ENCODE assay signal across 8 cellular contexts in genomic region chr10:121974535-121975294, GRCh38. TPM values are rescaled to one million over a fixed set of nuclear protein-coding genes. Genes with fewer than 3 reads are reported as not detected.
A peak's percentile ranks its signal among the peaks of the same experiment; 100 is the strongest.
DNase-seq lines count a peak whose midpoint lies in the region; ATAC-seq and TF ChIP-seq lines count a peak whose summit lies in the region.

Gene NSMCE4A (minus strand): TSS chr10:121975217. CDS start chr10:121975165, 52 bp downstream.

- H3K27ac Mint-ChIP-seq in activated naive CD8-positive, alpha-beta T cell, result peak within 1 kb of the TSS; percentile 88
- H3K27ac Mint-ChIP-seq in glutamatergic neuron (ENCODE audit: unreplicated experiment), result no peak within 1 kb of the TSS

- intact Hi-C loops in ovary (cut with DNase I), result loop anchor here in 1 of 4 donors (10.0 kb wide), 1 partner anchor 140 kb away; no protein-coding TSS in a partner anchor

- H3K9me3 Mint-ChIP-seq in activated naive CD8-positive, alpha-beta T cell (ENCODE audit: low read depth), result no peaks in the 10 kb centered on the region
- H3K9me3 Mint-ChIP-seq in glutamatergic neuron (ENCODE audit: unreplicated experiment), result peaks cover 8% of the 10 kb centered on the region

- H3F3A ChIP-seq in SK-N-SH (replicated peaks; ENCODE audit: insufficient read depth), result peaks cover 8% of the 10 kb centered on the region

- H3K27ac ChIP-seq in SK-N-SH (ENCODE audit: low read depth in 2 of 2, low read length in 1 of 2), result peak within 1 kb of the TSS; percentile 81 to 94
- H3K27ac ChIP-seq in ovary, result peak within 1 kb of the TSS; percentile 92 to 93
- peak within 1 kb of the TSS; percentile 95 for H3K27ac ChIP-seq in thoracic aorta

- TF ChIP-seq RAD21 in SK-N-SH (IDR thresholded peaks at IDR 0.05; ENCODE audit: low read length), result no peak

- no peaks in the 10 kb centered on the region for H3K9me3 ChIP-seq in SK-N-SH
- no peaks in the 10 kb centered on the region for H3K9me3 ChIP-seq in ovary
- no peaks in the 10 kb centered on the region for H3K9me3 ChIP-seq in thoracic aorta

- H3K27me3 Mint-ChIP-seq in activated naive CD8-positive, alpha-beta T cell, result no peaks in the 10 kb centered on the region
- peaks cover 5% of the 10 kb centered on the region for H3K27me3 Mint-ChIP-seq in glutamatergic neuron (ENCODE audit: unreplicated experiment)

- H3K4me2 ChIP-seq in SK-N-SH, result peak within 1 kb of the TSS; percentile 99

- H3K36me3 ChIP-seq in SK-N-SH (replicated peaks in 1 of 2; ENCODE audit: control insufficient read depth in 1 of 2, insufficient read depth in 2 of 2, low read length in 1 of 2), result peaks cover 0 to 12% of the 10 kb centered on the region in 2 experiments
- no peaks in the 10 kb centered on the region for H3K36me3 ChIP-seq in ovary
- H3K36me3 ChIP-seq in thoracic aorta, result no peaks in the 10 kb centered on the region

- H3K9ac ChIP-seq in SK-N-SH, result peak within 1 kb of the TSS; percentile 96

- CTCF ChIA-PET in SK-N-SH (lab: Yijun Ruan, JAX), result interaction anchor here (0.6 to 2.7 kb wide), 24 partner anchors 9 to 1236 kb away, joined by 3 to 13 read pairs (median 3); no protein-coding TSS in a partner anchor

- no peaks in the 10 kb centered on the region for H3K27me3 ChIP-seq in SK-N-SH (ENCODE audit: insufficient read depth)
- H3K27me3 ChIP-seq in ovary, result no peaks in the 10 kb centered on the region
- H3K27me3 ChIP-seq in thoracic aorta (replicated peaks; ENCODE audit: insufficient read depth), result no peaks in the 10 kb centered on the region

- H3K36me3 Mint-ChIP-seq in activated naive CD8-positive, alpha-beta T cell, result peaks cover 10% of the 10 kb centered on the region
- H3K36me3 Mint-ChIP-seq in glutamatergic neuron (ENCODE audit: unreplicated experiment), result peaks cover 11% of the 10 kb centered on the region

- H3K79me2 ChIP-seq in SK-N-SH (ENCODE audit: insufficient read depth), result peaks cover 13% of the 10 kb centered on the region

- peak; percentile 22 for TF ChIP-seq POLR2A in ovary (IDR thresholded peaks at IDR 0.05)

- POLR2A ChIA-PET in SK-N-SH (lab: Yijun Ruan, JAX), result interaction anchor here (0.9 to 2.1 kb wide), 6 partner anchors 13 to 189 kb away, joined by 3 to 14 read pairs (median 3); partner anchors contain the start of gene ATE1

- WGBS in SK-N-SH (ENCODE audit: low lambda C conversion rate), result 0% methylated on average over 1 of the region's 101 CpGs
- WGBS in ovary, 3 donors, result 0 to 1% (median 0%) methylated on average over 49 to 101 of the region's 101 CpGs

- ATAC-seq in GM21717 (IDR thresholded peaks at IDR 0.05; ENCODE audit: unreplicated experiment) (peak; percentile 90), thoracic aorta (ENCODE audit: insufficient number of reproducible peaks, low FRiP score, low read depth) (peak; percentile 85)

- H3K9me2 ChIP-seq in SK-N-SH, result no peaks in the 10 kb centered on the region

- peaks cover 0 to 13% of the 10 kb centered on the region in 2 experiments; a peak in 2 of 4 replicates for H3K4me1 ChIP-seq in SK-N-SH (ENCODE audit: control insufficient read depth in 1 of 2, insufficient read depth in 2 of 2, low read depth in 1 of 2, low read length in 1 of 2)
- H3K4me1 ChIP-seq in ovary (ENCODE audit: insufficient read depth), result peaks cover 7% of the 10 kb centered on the region
- H3K4me1 ChIP-seq in thoracic aorta (ENCODE audit: control insufficient read depth in 1 of 2, low read depth in 2 of 2), result peaks cover 10 to 28% of the 10 kb centered on the region in 2 donors

- peak; percentile 68 for DNase-seq in G401 (ENCODE audit: low spot score)
- peak; percentile 61 for DNase-seq in Jurkat, Clone E6-1 (ENCODE audit: low read depth, low spot score)
- DNase-seq in SK-N-SH, result peak; percentile 95
- DNase-seq in glutamatergic neuron, result peak; percentile 88
- DNase-seq in ovary, result peak; percentile 72 to 85 (median 79)
- DNase-seq in thoracic aorta (ENCODE audit: low spot score), result no peak

- H3K4me3 ChIP-seq in Jurkat, Clone E6-1 (ENCODE audit: low read length), result peak within 1 kb of the TSS; percentile 61
- peak within 1 kb of the TSS; percentile 82 to 98 for H3K4me3 ChIP-seq in SK-N-SH (ENCODE audit: low read depth in 2 of 2, low read length in 1 of 2)
- H3K4me3 ChIP-seq in ovary, result peak within 1 kb of the TSS; percentile 80
- H3K4me3 ChIP-seq in thoracic aorta, result peak within 1 kb of the TSS; percentile 91

- TF ChIP-seq CTCF in SK-N-SH (IDR thresholded peaks at IDR 0.05), result no peak
- no peak for TF ChIP-seq CTCF in glutamatergic neuron (IDR thresholded peaks at IDR 0.05; ENCODE audit: partially characterized antibody, unreplicated experiment)
- TF ChIP-seq CTCF in ovary (IDR thresholded peaks at IDR 0.05), result peak in 2 of 3 donors; percentile 55 to 73
- no peak for TF ChIP-seq CTCF in thoracic aorta (IDR thresholded peaks at IDR 0.05)

- H4K20me1 ChIP-seq in SK-N-SH (ENCODE audit: insufficient read depth), result no peaks in the 10 kb centered on the region

- peak within 1 kb of the TSS; percentile 87 for H2AFZ ChIP-seq in SK-N-SH (ENCODE audit: low read depth)

- peak within 1 kb of the TSS; percentile 90 for H3K4me3 Mint-ChIP-seq in activated naive CD8-positive, alpha-beta T cell
- peak within 1 kb of the TSS; percentile 88 for H3K4me3 Mint-ChIP-seq in glutamatergic neuron (ENCODE audit: unreplicated experiment)

- in situ Hi-C loops in G401 (cut with HindIII; ENCODE audit: low sequenced_read_pairs), result no loop called here

- TF ChIP-seq EP300 in SK-N-SH (IDR thresholded peaks at IDR 0.05; ENCODE audit: borderline replicate concordance in 1 of 2, low read depth in 1 of 2, low read length in 1 of 2) (no peak; a peak in 1 of 4 replicates), ovary (IDR thresholded peaks at IDR 0.05) (no peak)

- peaks cover 26% of the 10 kb centered on the region for H3K4me1 Mint-ChIP-seq in activated naive CD8-positive, alpha-beta T cell (ENCODE audit: low read depth)
- H3K4me1 Mint-ChIP-seq in glutamatergic neuron (ENCODE audit: low read depth, unreplicated experiment), result peaks cover 7% of the 10 kb centered on the region

TF ChIP-seq in SK-N-SH, 30 proteins besides CTCF, POLR2A, EP300 and RAD21 (continues in another document):
- TF ChIP-seq MXI1 (IDR thresholded peaks at IDR 0.05; ENCODE audit: low read depth, low read length), result no peak; the same call in none of the 2 replicates
- no peak for TF ChIP-seq FOSL2 (IDR thresholded peaks at IDR 0.05; ENCODE audit: borderline replicate concordance, low read depth)
- TF ChIP-seq SMC3 (IDR thresholded peaks at IDR 0.05; ENCODE audit: low read depth, low read length), result no peak
- TF ChIP-seq MAX (IDR thresholded peaks at IDR 0.05; ENCODE audit: low read depth), result peak; percentile 80
- no peak for TF ChIP-seq PBX3 (IDR thresholded peaks at IDR 0.05)
- no peak for TF ChIP-seq REST (IDR thresholded peaks at IDR 0.05; ENCODE audit: low read depth, low read length)
- TF ChIP-seq RCOR1 (IDR thresholded peaks at IDR 0.05; ENCODE audit: low read length), result no peak
- TF ChIP-seq POLR2AphosphoS5 (IDR thresholded peaks at IDR 0.05; ENCODE audit: low read depth, low read length), result peak; percentile 68
- TF ChIP-seq CHD2 (IDR thresholded peaks at IDR 0.05; ENCODE audit: low read length, partially characterized antibody), result no peak
- peak; percentile 57; the same call in 1 of the 2 replicates for TF ChIP-seq GABPA (IDR thresholded peaks at IDR 0.05; ENCODE audit: low read depth)
- TF ChIP-seq GATA2 (CRISPR knock-in tag; IDR thresholded peaks at IDR 0.05), result no peak
- no peak for TF ChIP-seq TCF12 (IDR thresholded peaks at IDR 0.05)
- TF ChIP-seq NRF1 (IDR thresholded peaks at IDR 0.05; ENCODE audit: low read depth, low read length), result peak; percentile 38; the same call in 1 of the 2 replicates

RNA-seq across cellular contexts. Expression of gene NSMCE4A, which starts in this region (rescaled TPM):
- total RNA-seq in G401 (2014; rRNA removed; shearing (Covaris generic)), result 148 and 167 TPM in 2 replicates
- 89.2 TPM for polyA plus RNA-seq in Jurkat, Clone E6-1 (2012; ENCODE audit: insufficient read depth, insufficient read length)
- polyA plus RNA-seq in SK-N-SH (2012; rRNA removed) (28.5 and 35.6 TPM in 2 replicates), ovary (10 to 100 TPM; 45.4 to 47.2 TPM)
- polyA plus RNA-seq in SK-N-SH (2012; cell fraction: cytosol; rRNA removed), result 29.9 and 31.8 TPM in 2 replicates
- polyA plus RNA-seq in SK-N-SH (2012; cell fraction: nucleus; rRNA removed), result 96.2 and 102 TPM in 2 replicates
- total RNA-seq in glutamatergic neuron (ENCODE audit: unreplicated experiment) (42.4 TPM), ovary (10 to 100 TPM; 34.1 to 71.4 (median 41.2) TPM), thoracic aorta (10 to 100 TPM; 64.0 to 81.1 TPM)

Comparison
In these comparisons a context has a peak if more than half of its experiments do, and no peak if none do; other contexts are left out.
1. CTCF ChIP-seq: peak in ovary (2 of 3); none in SK-N-SH (single experiment), glutamatergic neuron (single experiment) and thoracic aorta (single experiment).
2. Peak in every context shown above with its lines, with median percentiles within 50 percentile points of each other: H3K4me3 ChIP-seq and H3K27ac ChIP-seq.